1 cellular context compared by ENCODE assay signal in the genomic region with DNA sequence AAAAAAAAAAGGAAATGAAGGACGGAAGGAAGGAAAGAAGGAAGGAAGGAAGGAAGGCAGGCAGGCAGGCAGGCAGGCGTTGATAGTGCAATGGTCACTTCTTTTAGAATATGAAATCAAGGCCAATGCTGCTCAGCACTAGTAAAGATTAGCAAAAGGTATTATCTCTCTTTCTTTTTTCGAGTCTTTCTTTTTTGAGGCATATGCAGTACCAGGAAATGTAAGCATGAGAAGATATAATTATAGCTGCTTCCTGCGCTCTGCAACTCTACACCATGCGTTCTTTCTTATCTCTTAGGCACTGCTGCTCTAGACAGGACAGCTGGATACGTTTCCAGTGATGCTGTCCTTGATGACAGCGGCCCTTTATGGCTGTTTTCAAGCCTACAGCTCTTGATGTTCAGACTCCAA.
TF ChIP-seq lines count a peak whose summit lies in the region.

No MANE protein-coding gene starts in this region.

TF ChIP-seq in K562, 482 proteins besides CTCF, POLR2A, EP300 and RAD21 (continued from another document):
- TF ChIP-seq, protein P1, sequence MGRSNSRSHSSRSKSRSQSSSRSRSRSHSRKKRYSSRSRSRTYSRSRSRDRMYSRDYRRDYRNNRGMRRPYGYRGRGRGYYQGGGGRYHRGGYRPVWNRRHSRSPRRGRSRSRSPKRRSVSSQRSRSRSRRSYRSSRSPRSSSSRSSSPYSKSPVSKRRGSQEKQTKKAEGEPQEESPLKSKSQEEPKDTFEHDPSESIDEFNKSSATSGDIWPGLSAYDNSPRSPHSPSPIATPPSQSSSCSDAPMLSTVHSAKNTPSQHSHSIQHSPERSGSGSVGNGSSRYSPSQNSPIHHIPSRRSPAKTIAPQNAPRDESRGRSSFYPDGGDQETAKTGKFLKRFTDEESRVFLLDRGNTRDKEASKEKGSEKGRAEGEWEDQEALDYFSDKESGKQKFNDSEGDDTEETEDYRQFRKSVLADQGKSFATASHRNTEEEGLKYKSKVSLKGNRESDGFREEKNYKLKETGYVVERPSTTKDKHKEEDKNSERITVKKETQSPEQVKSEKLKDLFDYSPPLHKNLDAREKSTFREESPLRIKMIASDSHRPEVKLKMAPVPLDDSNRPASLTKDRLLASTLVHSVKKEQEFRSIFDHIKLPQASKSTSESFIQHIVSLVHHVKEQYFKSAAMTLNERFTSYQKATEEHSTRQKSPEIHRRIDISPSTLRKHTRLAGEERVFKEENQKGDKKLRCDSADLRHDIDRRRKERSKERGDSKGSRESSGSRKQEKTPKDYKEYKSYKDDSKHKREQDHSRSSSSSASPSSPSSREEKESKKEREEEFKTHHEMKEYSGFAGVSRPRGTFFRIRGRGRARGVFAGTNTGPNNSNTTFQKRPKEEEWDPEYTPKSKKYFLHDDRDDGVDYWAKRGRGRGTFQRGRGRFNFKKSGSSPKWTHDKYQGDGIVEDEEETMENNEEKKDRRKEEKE (IDR thresholded peaks at IDR 0.05; ENCODE audit: borderline replicate concordance in 1 of 2, control insufficient read depth in 1 of 2, low read depth in 2 of 2, low read length in 1 of 2): no peak
- TF ChIP-seq, protein P2, sequence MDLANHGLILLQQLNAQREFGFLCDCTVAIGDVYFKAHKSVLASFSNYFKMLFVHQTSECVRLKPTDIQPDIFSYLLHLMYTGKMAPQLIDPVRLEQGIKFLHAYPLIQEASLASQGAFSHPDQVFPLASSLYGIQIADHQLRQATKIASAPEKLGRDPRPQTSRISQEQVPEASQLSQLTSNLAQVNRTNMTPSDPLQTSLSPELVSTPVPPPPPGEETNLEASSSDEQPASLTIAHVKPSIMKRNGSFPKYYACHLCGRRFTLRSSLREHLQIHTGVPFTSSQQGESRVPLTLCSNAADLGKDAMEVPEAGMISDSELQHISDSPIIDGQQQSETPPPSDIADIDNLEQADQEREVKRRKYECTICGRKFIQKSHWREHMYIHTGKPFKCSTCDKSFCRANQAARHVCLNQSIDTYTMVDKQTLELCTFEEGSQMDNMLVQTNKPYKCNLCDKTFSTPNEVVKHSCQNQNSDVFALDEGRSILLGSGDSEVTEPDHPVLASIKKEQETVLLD (IDR thresholded peaks at IDR 0.05): 0 out of 2 replicates have a peak, but pooled peaks have one; percentile 58
- TF ChIP-seq, protein P3, sequence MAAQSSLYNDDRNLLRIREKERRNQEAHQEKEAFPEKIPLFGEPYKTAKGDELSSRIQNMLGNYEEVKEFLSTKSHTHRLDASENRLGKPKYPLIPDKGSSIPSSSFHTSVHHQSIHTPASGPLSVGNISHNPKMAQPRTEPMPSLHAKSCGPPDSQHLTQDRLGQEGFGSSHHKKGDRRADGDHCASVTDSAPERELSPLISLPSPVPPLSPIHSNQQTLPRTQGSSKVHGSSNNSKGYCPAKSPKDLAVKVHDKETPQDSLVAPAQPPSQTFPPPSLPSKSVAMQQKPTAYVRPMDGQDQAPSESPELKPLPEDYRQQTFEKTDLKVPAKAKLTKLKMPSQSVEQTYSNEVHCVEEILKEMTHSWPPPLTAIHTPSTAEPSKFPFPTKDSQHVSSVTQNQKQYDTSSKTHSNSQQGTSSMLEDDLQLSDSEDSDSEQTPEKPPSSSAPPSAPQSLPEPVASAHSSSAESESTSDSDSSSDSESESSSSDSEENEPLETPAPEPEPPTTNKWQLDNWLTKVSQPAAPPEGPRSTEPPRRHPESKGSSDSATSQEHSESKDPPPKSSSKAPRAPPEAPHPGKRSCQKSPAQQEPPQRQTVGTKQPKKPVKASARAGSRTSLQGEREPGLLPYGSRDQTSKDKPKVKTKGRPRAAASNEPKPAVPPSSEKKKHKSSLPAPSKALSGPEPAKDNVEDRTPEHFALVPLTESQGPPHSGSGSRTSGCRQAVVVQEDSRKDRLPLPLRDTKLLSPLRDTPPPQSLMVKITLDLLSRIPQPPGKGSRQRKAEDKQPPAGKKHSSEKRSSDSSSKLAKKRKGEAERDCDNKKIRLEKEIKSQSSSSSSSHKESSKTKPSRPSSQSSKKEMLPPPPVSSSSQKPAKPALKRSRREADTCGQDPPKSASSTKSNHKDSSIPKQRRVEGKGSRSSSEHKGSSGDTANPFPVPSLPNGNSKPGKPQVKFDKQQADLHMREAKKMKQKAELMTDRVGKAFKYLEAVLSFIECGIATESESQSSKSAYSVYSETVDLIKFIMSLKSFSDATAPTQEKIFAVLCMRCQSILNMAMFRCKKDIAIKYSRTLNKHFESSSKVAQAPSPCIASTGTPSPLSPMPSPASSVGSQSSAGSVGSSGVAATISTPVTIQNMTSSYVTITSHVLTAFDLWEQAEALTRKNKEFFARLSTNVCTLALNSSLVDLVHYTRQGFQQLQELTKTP (IDR thresholded peaks at IDR 0.05; ENCODE audit: low read depth in 1 of 2, partially characterized antibody in 2 of 2): no peak
- TF ChIP-seq ETS2 (tag; IDR thresholded peaks at IDR 0.05; ENCODE audit: borderline replicate concordance, poor library complexity, severe bottlenecking) (no peak), GTF2A2 (tag; IDR thresholded peaks at IDR 0.05) (no peak), ZKSCAN8 (CRISPR knock-in tag; IDR thresholded peaks at IDR 0.05) (peak; percentile 95)
